Comparison of ENCODE assay signal across 9 cellular contexts in the genomic region with DNA sequence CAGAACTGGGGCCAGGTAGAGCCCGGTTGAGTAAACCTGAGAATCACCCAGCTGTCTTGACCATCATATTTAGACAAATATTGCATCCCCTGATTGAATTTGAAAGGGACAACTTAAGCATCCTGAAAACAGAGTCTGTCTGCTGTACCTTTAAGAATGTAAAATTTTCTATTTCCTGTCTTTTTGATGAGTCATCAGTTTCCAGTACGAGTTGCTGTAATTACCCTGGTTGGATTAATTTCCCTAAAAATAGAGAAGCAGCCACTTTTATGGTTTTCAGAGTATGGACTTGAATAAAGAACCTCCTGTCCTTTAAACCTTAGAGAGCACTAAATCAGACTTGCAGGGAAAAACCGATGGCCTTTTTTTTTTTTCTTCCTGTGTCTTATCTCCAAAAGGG.
A peak's percentile ranks its signal among the peaks of the same experiment; 100 is the strongest.
DNase-seq lines count a peak whose midpoint lies in the region; ATAC-seq, FAIRE-seq and TF ChIP-seq lines count a peak whose summit lies in the region.
"Had no signal": no experiment of that assay in that cellular context is flagged by ENCODE, and none has a peak within 500 bp of the region (broad histone marks: within the 10 kb centered on the region; RNA-seq: fewer than 3 reads in every experiment).

No MANE protein-coding gene starts in this region.

- H3K4me1 Mint-ChIP-seq in MCF 10A (ENCODE audit: insufficient read depth, unreplicated experiment): peaks cover 4% of the 10 kb centered on the region

- CTCF ChIA-PET in MCF 10A (lab: Yijun Ruan, JAX): interaction anchor here (0.7 kb wide), 1 partner anchor 14 kb away, joined by 3 read pairs; no protein-coding TSS in a partner anchor

- TF ChIP-seq CTCF in MCF 10A (IDR thresholded peaks at IDR 0.05; ENCODE audit: unreplicated experiment) (no peak), breast epithelium (IDR thresholded peaks at IDR 0.05) (no peak)

- intact Hi-C loops in MCF 10A (cut with micrococcal nuclease): loop anchor here (10.0 kb wide), 1 partner anchor 113 kb away; no protein-coding TSS in a partner anchor
- intact Hi-C loops in breast epithelium (cut with DNase I; ENCODE audit: low total_unique reads): no loop called here

- DNase-seq in MCF 10A (ENCODE audit: unreplicated experiment) (peak; percentile 42), breast epithelium (ENCODE audit: low spot score in 2 of 2) (no peak), SK-MEL-5 (ENCODE audit: low read depth, low spot score) (peak; percentile 51), fibroblast of the conjunctiva (ENCODE audit: low read depth) (peak; percentile 16), urothelium cell line (ENCODE audit: low spot score) (peak; percentile 74), NCI-H128 (lab: John Stamatoyannopoulos, UW; ENCODE audit: unreplicated experiment) (no peak)
- DNase-seq in stimulated activated CD4-positive, alpha-beta T cell treated with anti-CD3 and anti-CD28 coated beads, Interleukin-2, amount 100 ng/mL, for 48 hours: no peak

- H3K36me3 ChIP-seq in breast epithelium: no peaks in the 10 kb centered on the region

- H3K27me3 Mint-ChIP-seq in MCF 10A (ENCODE audit: insufficient read depth, unreplicated experiment): no peaks in the 10 kb centered on the region
- H3K27me3 Mint-ChIP-seq: IgD-negative memory B cell had no signal

- TF ChIP-seq POLR2A in breast epithelium (IDR thresholded peaks at IDR 0.05): no peak

- H3K36me3 Mint-ChIP-seq in MCF 10A (ENCODE audit: insufficient read depth, unreplicated experiment): peaks cover 29% of the 10 kb centered on the region

- no peaks in the 10 kb centered on the region for H3K9me3 Mint-ChIP-seq in MCF 10A (ENCODE audit: unreplicated experiment)
- H3K9me3 Mint-ChIP-seq: IgD-negative memory B cell had no signal

- peak overlapping the region; percentile 85 for H3K27ac Mint-ChIP-seq in MCF 10A (ENCODE audit: low read depth, unreplicated experiment)
- H3K27ac Mint-ChIP-seq: IgD-negative memory B cell had no signal

- in situ Hi-C loops in SK-MEL-5 (cut with HindIII; ENCODE audit: low pct_unique_long_range_greater_than_20kb, low sequenced_read_pairs): no loop called here

- H3K4me3 ChIP-seq in breast epithelium: no peak overlapping the region

- no peak for ATAC-seq in HG03469 (IDR thresholded peaks at IDR 0.05; ENCODE audit: unreplicated experiment)

- no peaks in the 10 kb centered on the region for H3K4me1 ChIP-seq in breast epithelium

- POLR2A ChIA-PET in MCF 10A (lab: Yijun Ruan, JAX): no interaction called here

- no peak overlapping the region for H3K4me3 Mint-ChIP-seq in MCF 10A (ENCODE audit: unreplicated experiment)

- no peaks in the 10 kb centered on the region for H3K9me3 ChIP-seq in breast epithelium

- BruUV-seq in MCF 10A (replicated peaks; lab: Mats Ljungman, UMichigan): no TSS peak

- H3K27me3 ChIP-seq in breast epithelium: no peaks in the 10 kb centered on the region

- no peak for FAIRE-seq in urothelium cell line (lab: Jason Lieb, UNC)

- H3K27ac ChIP-seq in breast epithelium: no peak overlapping the region

Comparison
In these comparisons a context has a peak if more than half of its experiments do, and no peak if none do; other contexts are left out.
1. DNase-seq: peak in MCF 10A (single experiment), SK-MEL-5 (single experiment), fibroblast of the conjunctiva (single experiment) and urothelium cell line (single experiment); none in breast epithelium (0 of 2), stimulated activated CD4-positive, alpha-beta T cell treated with anti-CD3 and anti-CD28 coated beads, Interleukin-2, amount 100 ng/mL, for 48 hours (0 of 2) and NCI-H128 (single experiment).